Comparison of ENCODE assay signal across 18 cellular contexts in the genomic region with DNA sequence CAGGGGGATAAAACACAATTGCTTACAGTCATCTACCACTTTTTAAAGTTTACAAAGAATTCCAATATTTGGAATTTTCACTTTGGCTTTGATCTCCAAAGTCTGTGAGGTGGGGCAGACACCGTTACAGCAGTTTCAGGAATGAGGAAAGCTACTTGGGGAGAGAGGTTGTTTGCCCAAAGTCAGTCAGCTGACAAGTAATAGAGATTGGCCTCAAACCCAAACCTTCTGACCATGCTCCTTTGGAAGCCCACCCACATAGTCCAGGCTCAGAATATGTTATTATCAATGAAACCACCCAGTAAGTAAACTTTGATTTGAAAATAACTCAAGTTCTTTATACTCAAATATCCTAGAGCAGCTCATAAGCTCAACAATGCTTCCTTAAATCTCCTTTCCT. TPM values are rescaled to one million over a fixed set of nuclear protein-coding genes. Genes with fewer than 3 reads are reported as not detected.
DNase-seq lines count a peak whose midpoint lies in the region; ATAC-seq and TF ChIP-seq lines count a peak whose summit lies in the region.
"Had no signal": no experiment of that assay in that cellular context is flagged by ENCODE, and none has a peak within 500 bp of the region (broad histone marks: within the 10 kb centered on the region; RNA-seq: fewer than 3 reads in every experiment).

No MANE protein-coding gene starts in this region.

- intact Hi-C loops in ascending aorta (cut with DNase I) = no loop called here
- intact Hi-C loops in thyroid gland (cut with DNase I) = no loop called here

- no peak for TF ChIP-seq CTCF in SK-N-SH (IDR thresholded peaks at IDR 0.05)
- no peak for TF ChIP-seq CTCF in ascending aorta (IDR thresholded peaks at IDR 0.05)
- no peak for TF ChIP-seq CTCF in osteoblast (IDR thresholded peaks at IDR 0.05; ENCODE audit: extremely low read depth, low read depth, low read length)
- no peak for TF ChIP-seq CTCF in thyroid gland (IDR thresholded peaks at IDR 0.05)

- H3K4me3 ChIP-seq in SK-N-SH (ENCODE audit: low read depth in 2 of 2, low read length in 1 of 2) = no peak overlapping the region
- H3K4me3 ChIP-seq in ascending aorta = no peak overlapping the region
- H3K4me3 ChIP-seq in osteoblast (ENCODE audit: insufficient read depth, low read length) = no peak overlapping the region
- no peak overlapping the region for H3K4me3 ChIP-seq in thyroid gland (replicated peaks in 1 of 3)
- H3K4me3 ChIP-seq: BLaER1, GM23338 had no signal

- no peak for TF ChIP-seq POLR2A in thyroid gland (IDR thresholded peaks at IDR 0.05)

- CTCF ChIA-PET in SK-N-SH (lab: Yijun Ruan, JAX) = interaction anchor here (1.4 kb wide), 1 partner anchor 337 kb away, joined by 3 read pairs; no protein-coding TSS in a partner anchor

- H2AFZ ChIP-seq in SK-N-SH (ENCODE audit: low read depth) = no peak overlapping the region
- no peak overlapping the region for H2AFZ ChIP-seq in osteoblast (ENCODE audit: low read length)
- H2AFZ ChIP-seq: GM23338 had no signal

- H3K36me3 ChIP-seq in SK-N-SH (replicated peaks in 1 of 2; ENCODE audit: control insufficient read depth in 1 of 2, insufficient read depth in 2 of 2, low read length in 1 of 2) (no peaks in the 10 kb centered on the region), ascending aorta (no peaks in the 10 kb centered on the region), osteoblast (ENCODE audit: insufficient read depth, low read length) (no peaks in the 10 kb centered on the region), thyroid gland (no peaks in the 10 kb centered on the region)
- H3K36me3 ChIP-seq: BLaER1 had no signal

- H3K27ac ChIP-seq in SK-N-SH (ENCODE audit: low read depth in 2 of 2, low read length in 1 of 2) = peak overlapping the region in 1 of 2 experiments; percentile 81; a peak in 2 of 4 replicates
- peak overlapping the region; percentile 63 to 74 for H3K27ac ChIP-seq in ascending aorta
- peak overlapping the region; percentile 97 for H3K27ac ChIP-seq in osteoblast (ENCODE audit: low read depth, low read length)
- peak overlapping the region in 2 of 3 donors; percentile 0 to 31 for H3K27ac ChIP-seq in thyroid gland
- H3K27ac ChIP-seq: 22Rv1, BLaER1 had no signal

- TF ChIP-seq EP300 in SK-N-SH (IDR thresholded peaks at IDR 0.05; ENCODE audit: borderline replicate concordance in 1 of 2, low read depth in 1 of 2, low read length in 1 of 2) = no peak

- H3K79me2 ChIP-seq in SK-N-SH (ENCODE audit: insufficient read depth) (no peaks in the 10 kb centered on the region), osteoblast (ENCODE audit: insufficient read depth, low read length) (no peaks in the 10 kb centered on the region)

- ATAC-seq in SK-N-SH treated with all-trans-retinoic acid at 6 μM for 48 hours = no peak
- ATAC-seq in GM19324 (IDR thresholded peaks at IDR 0.05; ENCODE audit: low FRiP score, unreplicated experiment) = no peak
- ATAC-seq: GM23338 had no signal

- H3K27me3 ChIP-seq in SK-N-SH (ENCODE audit: insufficient read depth) = no peaks in the 10 kb centered on the region
- H3K27me3 ChIP-seq in ascending aorta = no peaks in the 10 kb centered on the region
- H3K27me3 ChIP-seq in osteoblast (ENCODE audit: insufficient read depth, low read length) = no peaks in the 10 kb centered on the region
- no peaks in the 10 kb centered on the region for H3K27me3 ChIP-seq in thyroid gland
- H3K27me3 ChIP-seq: BLaER1 had no signal

- DNase-seq in SK-N-SH (no peak), ascending aorta (ENCODE audit: low spot score in 2 of 2) (no peak), osteoblast (ENCODE audit: insufficient read length, low spot score, missing footprints) (no peak), thyroid gland (no peak), EL (no peak), SW 1271 (lab: John Stamatoyannopoulos, UW) (no peak)
- DNase-seq: AML-193; Caco-2; CD8-positive, alpha-beta memory T cell; DND-41; GF-D8; H7 had no signal

- 81% methylated on average over 1 of the region's 1 CpG for WGBS in SK-N-SH (ENCODE audit: low lambda C conversion rate)
- 21 to 39% methylated on average over 1 of the region's 1 CpG for WGBS in thyroid gland, 2 donors

- no peaks in the 10 kb centered on the region for H3K9me2 ChIP-seq in SK-N-SH

- H3K9ac ChIP-seq in SK-N-SH = peak overlapping the region; percentile 41; the same call in 1 of the 2 replicates
- H3K9ac ChIP-seq: BLaER1 had no signal

- H3K9me3 ChIP-seq in SK-N-SH (no peaks in the 10 kb centered on the region), ascending aorta (no peaks in the 10 kb centered on the region), osteoblast (ENCODE audit: low read depth, low read length) (no peaks in the 10 kb centered on the region), thyroid gland (no peaks in the 10 kb centered on the region)
- H3K9me3 ChIP-seq: BLaER1, Caco-2 had no signal

- H3F3A ChIP-seq in SK-N-SH (replicated peaks; ENCODE audit: insufficient read depth) = peaks cover 49% of the 10 kb centered on the region

- H3K4me1 ChIP-seq in SK-N-SH (ENCODE audit: control insufficient read depth in 1 of 2, insufficient read depth in 2 of 2, low read depth in 1 of 2, low read length in 1 of 2) (peaks cover 0 to 36% of the 10 kb centered on the region in 2 experiments; a peak in 2 of 4 replicates), ascending aorta (peaks cover 0 to 27% of the 10 kb centered on the region in 2 donors), osteoblast (ENCODE audit: insufficient read depth, low read length) (peaks cover 74% of the 10 kb centered on the region), thyroid gland (peaks cover 36 to 49% of the 10 kb centered on the region in 2 donors)
- H3K4me1 ChIP-seq: BLaER1, Caco-2 had no signal

- no peaks in the 10 kb centered on the region for H4K20me1 ChIP-seq in SK-N-SH (ENCODE audit: insufficient read depth)
- no peaks in the 10 kb centered on the region for H4K20me1 ChIP-seq in osteoblast (ENCODE audit: insufficient read depth, low read length)
- H4K20me1 ChIP-seq: BLaER1 had no signal

- POLR2A ChIA-PET in SK-N-SH (lab: Yijun Ruan, JAX) = no interaction called here

- TF ChIP-seq RAD21 in SK-N-SH (IDR thresholded peaks at IDR 0.05; ENCODE audit: low read length) = no peak

- H3K4me2 ChIP-seq in SK-N-SH (no peak overlapping the region), osteoblast (ENCODE audit: insufficient read depth, low read length) (no peak overlapping the region)
- H3K4me2 ChIP-seq: BLaER1, GM23338 had no signal

TF ChIP-seq in SK-N-SH, 30 proteins besides CTCF, POLR2A, EP300 and RAD21 (continues in another document):
- no peak for TF ChIP-seq CHD2 (IDR thresholded peaks at IDR 0.05; ENCODE audit: low read length, partially characterized antibody)
- TF ChIP-seq, protein P1, sequence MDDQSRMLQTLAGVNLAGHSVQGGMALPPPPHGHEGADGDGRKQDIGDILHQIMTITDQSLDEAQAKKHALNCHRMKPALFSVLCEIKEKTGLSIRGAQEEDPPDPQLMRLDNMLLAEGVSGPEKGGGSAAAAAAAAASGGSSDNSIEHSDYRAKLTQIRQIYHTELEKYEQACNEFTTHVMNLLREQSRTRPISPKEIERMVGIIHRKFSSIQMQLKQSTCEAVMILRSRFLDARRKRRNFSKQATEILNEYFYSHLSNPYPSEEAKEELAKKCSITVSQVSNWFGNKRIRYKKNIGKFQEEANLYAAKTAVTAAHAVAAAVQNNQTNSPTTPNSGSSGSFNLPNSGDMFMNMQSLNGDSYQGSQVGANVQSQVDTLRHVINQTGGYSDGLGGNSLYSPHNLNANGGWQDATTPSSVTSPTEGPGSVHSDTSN (IDR thresholded peaks at IDR 0.05) = no peak
- no peak for TF ChIP-seq FOXJ3 (CRISPR knock-in tag; IDR thresholded peaks at IDR 0.05)
- TF ChIP-seq, protein P2, sequence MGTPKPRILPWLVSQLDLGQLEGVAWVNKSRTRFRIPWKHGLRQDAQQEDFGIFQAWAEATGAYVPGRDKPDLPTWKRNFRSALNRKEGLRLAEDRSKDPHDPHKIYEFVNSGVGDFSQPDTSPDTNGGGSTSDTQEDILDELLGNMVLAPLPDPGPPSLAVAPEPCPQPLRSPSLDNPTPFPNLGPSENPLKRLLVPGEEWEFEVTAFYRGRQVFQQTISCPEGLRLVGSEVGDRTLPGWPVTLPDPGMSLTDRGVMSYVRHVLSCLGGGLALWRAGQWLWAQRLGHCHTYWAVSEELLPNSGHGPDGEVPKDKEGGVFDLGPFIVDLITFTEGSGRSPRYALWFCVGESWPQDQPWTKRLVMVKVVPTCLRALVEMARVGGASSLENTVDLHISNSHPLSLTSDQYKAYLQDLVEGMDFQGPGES (IDR thresholded peaks at IDR 0.05; ENCODE audit: low read depth, low read length) = no peak

TF ChIP-seq in SK-N-SH treated with all-trans-retinoic acid at 6 μM for 48 hours, 23 proteins besides CTCF, POLR2A, EP300 and RAD21 (continues in another document):
- TF ChIP-seq, protein P3, sequence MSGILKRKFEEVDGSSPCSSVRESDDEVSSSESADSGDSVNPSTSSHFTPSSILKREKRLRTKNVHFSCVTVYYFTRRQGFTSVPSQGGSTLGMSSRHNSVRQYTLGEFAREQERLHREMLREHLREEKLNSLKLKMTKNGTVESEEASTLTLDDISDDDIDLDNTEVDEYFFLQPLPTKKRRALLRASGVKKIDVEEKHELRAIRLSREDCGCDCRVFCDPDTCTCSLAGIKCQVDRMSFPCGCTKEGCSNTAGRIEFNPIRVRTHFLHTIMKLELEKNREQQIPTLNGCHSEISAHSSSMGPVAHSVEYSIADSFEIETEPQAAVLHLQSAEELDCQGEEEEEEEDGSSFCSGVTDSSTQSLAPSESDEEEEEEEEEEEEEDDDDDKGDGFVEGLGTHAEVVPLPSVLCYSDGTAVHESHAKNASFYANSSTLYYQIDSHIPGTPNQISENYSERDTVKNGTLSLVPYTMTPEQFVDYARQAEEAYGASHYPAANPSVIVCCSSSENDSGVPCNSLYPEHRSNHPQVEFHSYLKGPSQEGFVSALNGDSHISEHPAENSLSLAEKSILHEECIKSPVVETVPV (CRISPR knock-in tag; IDR thresholded peaks at IDR 0.05) = no peak
- TF ChIP-seq OSR1 (CRISPR knock-in tag; IDR thresholded peaks at IDR 0.05) = no peak
- TF ChIP-seq TCF4 (CRISPR knock-in tag; IDR thresholded peaks at IDR 0.05; ENCODE audit: borderline replicate concordance) = no peak
- TF ChIP-seq ZC3H10 (CRISPR knock-in tag; IDR thresholded peaks at IDR 0.05) = no peak
- TF ChIP-seq PPARA (CRISPR knock-in tag; IDR thresholded peaks at IDR 0.05; ENCODE audit: borderline replicate concordance) = no peak
- no peak for TF ChIP-seq ZNF8 (CRISPR knock-in tag; IDR thresholded peaks at IDR 0.05)
- no peak for TF ChIP-seq BACH2 (CRISPR knock-in tag; IDR thresholded peaks at IDR 0.05; ENCODE audit: borderline replicate concordance)
- TF ChIP-seq ZNF70 (CRISPR knock-in tag; IDR thresholded peaks at IDR 0.05) = no peak
- TF ChIP-seq ISL1 (CRISPR knock-in tag; IDR thresholded peaks at IDR 0.05) = no peak
- TF ChIP-seq RARB (CRISPR knock-in tag; IDR thresholded peaks at IDR 0.05) = no peak
- no peak for TF ChIP-seq ZNF565 (CRISPR knock-in tag; conservative IDR thresholded peaks at IDR 0.05; ENCODE audit: low read depth)
- TF ChIP-seq ZFP3 (CRISPR knock-in tag; IDR thresholded peaks at IDR 0.05) = no peak
- TF ChIP-seq GLIS3 (CRISPR knock-in tag; IDR thresholded peaks at IDR 0.05) = no peak

RNA-seq across cellular contexts. Expression of a gene that starts 29.0 kb away (rescaled TPM):
- polyA plus RNA-seq in SK-N-SH (2012; rRNA removed) = not detected in 2 replicates
- not detected in 2 replicates for polyA plus RNA-seq in SK-N-SH (2012; cell fraction: cytosol; rRNA removed)
- polyA plus RNA-seq in SK-N-SH (2012; cell fraction: nucleus; rRNA removed) = not detected in 2 replicates
- not detected for total RNA-seq in ascending aorta
- not detected in 2 replicates for total RNA-seq in osteoblast
- total RNA-seq in thyroid gland = under 1 TPM in 2 of 4 donors, not detected in 2; 0.24 to 0.67 TPM
- total RNA-seq: A673; Caco-2; CD8-positive, alpha-beta memory T cell; GM23338; H7 had no signal
- polyA plus RNA-seq: CD8-positive, alpha-beta memory T cell; GM23338 had no signal
